ENCODE assay signal across 8 cellular contexts in genomic region chr3:50567386-50568182, GRCh38. TPM values are rescaled to one million over a fixed set of nuclear protein-coding genes. Genes with fewer than 3 reads are reported as not detected.
DNase-seq lines count a peak whose midpoint lies in the region; ATAC-seq and TF ChIP-seq lines count a peak whose summit lies in the region.

TSS of gene C3orf18 (minus strand) at chr3:50567747. CDS start at chr3:50565699, 2,048 bp downstream.

- H3K9ac ChIP-seq in adipocyte (ENCODE audit: low read length) = peak within 1 kb of the TSS; percentile 98

- no peak within 1 kb of the TSS for H3K27ac ChIP-seq in GM23338 (ENCODE audit: low read depth)
- H3K27ac ChIP-seq in heart right ventricle = peak within 1 kb of the TSS; percentile 65 to 95 (median 92)
- peak within 1 kb of the TSS; percentile 89 to 98 (median 92) for H3K27ac ChIP-seq in transverse colon

- intact Hi-C loops in heart right ventricle (cut with DNase I) (no loop called here), transverse colon (cut with DNase I; ENCODE audit: low total_unique reads) (no loop called here)

- TF ChIP-seq POLR2A in transverse colon (IDR thresholded peaks at IDR 0.05) = peak; percentile 41

- H3K36me3 ChIP-seq in GM23338 (ENCODE audit: insufficient read depth) (no peaks in the 10 kb centered on the region), MG63 (peaks cover 3% of the 10 kb centered on the region; the same call in 1 of the 2 replicates), adipocyte (ENCODE audit: control insufficient read depth, insufficient read depth, low read length, severe bottlenecking) (no peaks in the 10 kb centered on the region), heart right ventricle (peaks cover 0 to 23% (median 0%) of the 10 kb centered on the region in 9 donors), transverse colon (no peaks in the 10 kb centered on the region)

- H3K4me3 ChIP-seq in GM23338 (peak within 1 kb of the TSS; percentile 96), MG63 (peak within 1 kb of the TSS; percentile 82), adipocyte (ENCODE audit: low read length) (peak within 1 kb of the TSS; percentile 99), heart right ventricle (peak within 1 kb of the TSS; percentile 39 to 92 (median 78)), transverse colon (peak within 1 kb of the TSS; percentile 54 to 76 (median 64))

- 2 to 3% methylated on average over 54 of the region's 54 CpGs for WGBS in heart right ventricle, 2 donors
- WGBS in transverse colon (ENCODE audit: low coverage in 1 of 2), 2 donors = 4% methylated on average over 51 of the region's 54 CpGs; no CpG with 5 or more reads in 1 of the 2 donors

- ATAC-seq in GM23338 = peak; percentile 79
- ATAC-seq in heart right ventricle = peak; percentile 77 to 84 (median 82)

- TF ChIP-seq CTCF in GM23338 (conservative IDR thresholded peaks at IDR 0.05; ENCODE audit: low read depth in 2 of 2) = no peak
- TF ChIP-seq CTCF in heart right ventricle (IDR thresholded peaks at IDR 0.05) = no peak
- TF ChIP-seq CTCF in transverse colon (IDR thresholded peaks at IDR 0.05) = no peak

- no peaks in the 10 kb centered on the region for H3K9me3 Mint-ChIP-seq in GM23338

- H3K79me2 ChIP-seq in GM23338 (replicated peaks; ENCODE audit: insufficient read depth) = peaks cover 7% of the 10 kb centered on the region; the same call in 1 of the 2 replicates

- TF ChIP-seq EP300 in transverse colon (IDR thresholded peaks at IDR 0.05; ENCODE audit: low read depth) = no peak

- H3K36me3 Mint-ChIP-seq in GM23338 (ENCODE audit: low read depth) = peaks cover 3% of the 10 kb centered on the region; the same call in 1 of the 3 replicates

- H3K4me2 ChIP-seq in GM23338 = peak within 1 kb of the TSS; percentile 97

- no peaks in the 10 kb centered on the region for H3K9me2 ChIP-seq in GM23338 (ENCODE audit: insufficient read depth)

- H3K4me1 ChIP-seq in GM23338 (ENCODE audit: insufficient read depth) (no peaks in the 10 kb centered on the region; the same call in 1 of the 2 replicates), adipocyte (ENCODE audit: control insufficient read depth, insufficient read depth, low read length) (peaks cover 40% of the 10 kb centered on the region), heart right ventricle (peaks cover 11 to 68% (median 44%) of the 10 kb centered on the region in 9 donors), transverse colon (peaks cover 8 to 33% (median 26%) of the 10 kb centered on the region in 4 donors)

- H2AFZ ChIP-seq in GM23338 = peak within 1 kb of the TSS; percentile 98

- H3F3A ChIP-seq in GM23338 (replicated peaks; ENCODE audit: low read depth) = peaks cover 20% of the 10 kb centered on the region

- no peaks in the 10 kb centered on the region for H4K20me1 ChIP-seq in GM23338 (replicated peaks; ENCODE audit: insufficient read depth)

- H3K4me1 Mint-ChIP-seq in GM23338 = peaks cover 11% of the 10 kb centered on the region; the same call in 2 of the 3 replicates

- H3K9me3 ChIP-seq in MG63 (no peaks in the 10 kb centered on the region), adipocyte (ENCODE audit: control insufficient read depth, low read length) (no peaks in the 10 kb centered on the region), heart right ventricle (no peaks in the 10 kb centered on the region), transverse colon (no peaks in the 10 kb centered on the region)

- peaks cover 13% of the 10 kb centered on the region; the same call in 1 of the 2 replicates for H3K27me3 ChIP-seq in GM23338 (ENCODE audit: insufficient read depth)
- no peaks in the 10 kb centered on the region for H3K27me3 ChIP-seq in MG63
- no peaks in the 10 kb centered on the region for H3K27me3 ChIP-seq in adipocyte (replicated peaks; ENCODE audit: control insufficient read depth, insufficient read depth, low read length)
- no peaks in the 10 kb centered on the region for H3K27me3 ChIP-seq in heart right ventricle
- H3K27me3 ChIP-seq in transverse colon = no peaks in the 10 kb centered on the region

- peak within 1 kb of the TSS; percentile 97 for H3K4me3 Mint-ChIP-seq in GM23338

- H3K27ac Mint-ChIP-seq in GM23338 = peak within 1 kb of the TSS; percentile 84

- DNase-seq in ELF-1 (ENCODE audit: low read depth, low spot score) = peak; percentile 83
- DNase-seq in GM23338 (ENCODE audit: low spot score) = peak; percentile 98
- DNase-seq in MG63 = peak; percentile 87
- DNase-seq in T follicular helper cell (ENCODE audit: low read depth) = peak; percentile 90
- peak; percentile 91 for DNase-seq in adipocyte (ENCODE audit: low read depth)
- DNase-seq in heart right ventricle = peak; percentile 95
- DNase-seq in pons (ENCODE audit: low spot score) = peak; percentile 87
- DNase-seq in transverse colon = peak; percentile 95

- in situ Hi-C loops in transverse colon (cut with MboI; ENCODE audit: low pct_ligation_motif_present in 1 of 4, low pct_unique_long_range_greater_than_20kb in 1 of 4, low sequenced_read_pairs in 3 of 4) = loop anchor here in 1 of 4 donors (25.0 kb wide), 1 partner anchor 205 kb away; the partner anchor contains the start of genes CYB561D2, NPRL2 and TMEM115

- peaks cover 14% of the 10 kb centered on the region for H3K27me3 Mint-ChIP-seq in GM23338 (ENCODE audit: insufficient read depth, low read depth, poor library complexity)

TF ChIP-seq in GM23338, 12 proteins besides CTCF, POLR2A, EP300 and RAD21:
- TF ChIP-seq POLR2AphosphoS5 (IDR thresholded peaks at IDR 0.05; ENCODE audit: low read depth) (peak; percentile 76), CREB1 (CRISPR knock-in tag; IDR thresholded peaks at IDR 0.05; ENCODE audit: low read depth) (peak; percentile 64; the same call in 1 of the 2 replicates), REST (IDR thresholded peaks at IDR 0.05; ENCODE audit: unreplicated experiment) (no peak)

RNA-seq across cellular contexts. Expression of gene C3orf18, which starts in this region (rescaled TPM):
- total RNA-seq in GM23338 (2014; rRNA removed; shearing (Covaris generic)) = 7.7 and 10.3 TPM in 2 replicates
- polyA plus RNA-seq in GM23338 (2016; fragmentation: Nextera tagmentation; extraction: Ambion mirVana) (2.4 TPM in 2 replicates), heart right ventricle (10 to 100 TPM; 19.9 to 28.7 TPM)
- 5.0 and 20.1 TPM in 2 replicates for total RNA-seq in MG63 (2014; rRNA removed; shearing (Covaris generic); ENCODE audit: low replicate concordance)
- total RNA-seq in heart right ventricle (10 to 100 TPM; 31.6 to 49.9 (median 43.4) TPM), transverse colon (10 to 100 TPM in 1 of 4 donors, 1 to 10 TPM in 3; 1.9 to 10.2 (median 4.3) TPM)
